15 cellular contexts compared by ENCODE assay signal in the genomic region with DNA sequence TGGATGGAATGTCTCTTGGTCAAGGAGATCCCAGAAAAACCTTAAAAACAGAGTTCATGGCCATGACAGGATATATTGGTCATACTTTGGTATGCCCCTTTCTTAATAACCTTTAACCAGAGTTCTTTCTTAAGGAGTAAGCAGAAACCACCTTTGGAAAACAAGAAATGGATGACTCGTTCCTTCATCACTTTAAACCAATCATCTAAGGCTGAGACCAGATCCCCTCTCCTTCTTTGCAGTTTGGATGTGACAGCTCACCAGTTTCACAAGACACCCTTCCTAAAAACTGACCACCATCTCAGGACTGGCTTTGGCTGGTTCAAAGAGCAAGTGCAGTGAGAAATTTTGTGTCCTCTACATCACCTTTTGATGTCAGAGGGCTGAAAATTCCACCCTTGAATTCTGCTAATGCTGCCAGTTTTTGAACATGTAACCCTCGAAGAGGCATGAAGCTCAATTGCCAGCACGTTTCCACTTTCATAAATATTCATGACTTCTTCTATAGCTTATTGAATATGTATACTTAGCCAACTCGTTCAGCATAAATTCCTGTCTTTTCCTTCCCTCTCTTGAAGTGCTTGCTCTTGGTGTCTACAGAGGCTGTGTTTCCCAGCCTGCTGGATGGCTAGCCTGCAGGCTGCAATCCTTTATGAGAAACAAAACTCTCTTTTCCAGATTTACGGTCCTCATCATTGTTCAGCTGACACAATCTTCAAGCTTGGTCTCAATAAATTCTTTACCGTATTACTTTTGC.
DNase-seq lines count a peak whose midpoint lies in the region; TF ChIP-seq lines count a peak whose summit lies in the region.
"Had no signal": no experiment of that assay in that cellular context is flagged by ENCODE, and none has a peak within 500 bp of the region (broad histone marks: within the 10 kb centered on the region; RNA-seq: fewer than 3 reads in every experiment).

No MANE protein-coding gene starts in this region.

- intact Hi-C loops in cardiac septum (cut with DNase I) = no loop called here

- H3K36me3 Mint-ChIP-seq in nephron progenitor cell (ENCODE audit: low read depth) = no peaks in the 10 kb centered on the region
- H3K36me3 Mint-ChIP-seq: CD14-positive monocyte had no signal

- H3K27me3 Mint-ChIP-seq in nephron progenitor cell (ENCODE audit: low read depth, poor library complexity) = peaks cover 10% of the 10 kb centered on the region

- H3K27ac Mint-ChIP-seq in nephron progenitor cell = peak overlapping the region; percentile 12
- H3K27ac Mint-ChIP-seq: mesothelial cell of epicardium; stimulated activated effector memory CD8-positive, alpha-beta T cell treated with anti-CD3 and anti-CD28 coated beads, Interleukin-12 subunit alpha, Interleukin-12 subunit beta, amount 100 ng/mL, for 72 hours had no signal

- no peaks in the 10 kb centered on the region for H3K4me1 Mint-ChIP-seq in nephron progenitor cell
- H3K4me1 Mint-ChIP-seq: CD14-positive monocyte; mesothelial cell of epicardium; stimulated activated effector memory CD8-positive, alpha-beta T cell treated with anti-CD3 and anti-CD28 coated beads, Interleukin-12 subunit alpha, Interleukin-12 subunit beta, amount 100 ng/mL, for 72 hours had no signal

- H3K4me3 ChIP-seq in cardiac fibroblast (replicated peaks in 1 of 2; ENCODE audit: low read depth in 2 of 2, low read length in 2 of 2) = no peak overlapping the region

- in situ Hi-C loops in Caki2 (cut with HindIII; ENCODE audit: low pct_unique_long_range_greater_than_20kb, low sequenced_read_pairs) = no loop called here

- H3K4me3 Mint-ChIP-seq in nephron progenitor cell = no peak overlapping the region
- H3K4me3 Mint-ChIP-seq: CD14-positive monocyte; mesothelial cell of epicardium; stimulated activated effector memory CD8-positive, alpha-beta T cell treated with anti-CD3 and anti-CD28 coated beads, Interleukin-12 subunit alpha, Interleukin-12 subunit beta, amount 100 ng/mL, for 72 hours had no signal

- TF ChIP-seq CTCF in cardiac fibroblast (IDR thresholded peaks at IDR 0.05; ENCODE audit: low read depth, low read length) (no peak), nephron progenitor cell (IDR thresholded peaks at IDR 0.05) (no peak)

- peaks cover 9% of the 10 kb centered on the region for H3K9me3 Mint-ChIP-seq in nephron progenitor cell
- H3K9me3 Mint-ChIP-seq: stimulated activated effector memory CD8-positive, alpha-beta T cell treated with anti-CD3 and anti-CD28 coated beads, Interleukin-12 subunit alpha, Interleukin-12 subunit beta, amount 100 ng/mL, for 72 hours had no signal

- DNase-seq in Caki2 (ENCODE audit: low read depth) (peak; percentile 75), NCI-H226 (peak; percentile 77), cardiac fibroblast (ENCODE audit: low read depth in 2 of 2) (peak; percentile 33 to 92), nephron progenitor cell (no peak), cardiac septum (ENCODE audit: low spot score) (no peak), DMS79 (lab: John Stamatoyannopoulos, UW) (no peak), occipital lobe (lab: John Stamatoyannopoulos, UW) (no peak)
- no peak for DNase-seq in activated naive CD4-positive, alpha-beta T cell treated with anti-CD3 and anti-CD28 coated beads, Interleukin-2, amount 50 U/mL, for 16 hours
- DNase-seq: activated T-cell treated with anti-CD3 and anti-CD28 coated beads, Interleukin-2, amount 50 U/mL, for 48 hours; KG1; NCI-H1694; stimulated activated CD4-positive, alpha-beta T cell treated with anti-CD3 and anti-CD28 coated beads, Interleukin-2, amount 100 ng/mL, for 48 hours had no signal

Comparison
In these comparisons a context has a peak if more than half of its experiments do, and no peak if none do; other contexts are left out.
1. DNase-seq: peak in Caki2 (single experiment), NCI-H226 (single experiment) and cardiac fibroblast (2 of 2); none in nephron progenitor cell (single experiment), cardiac septum (single experiment), activated naive CD4-positive, alpha-beta T cell treated with anti-CD3 and anti-CD28 coated beads, Interleukin-2, amount 50 U/mL, for 16 hours (single experiment), DMS79 (single experiment) and occipital lobe (single experiment).